1 cellular context compared by ENCODE assay signal in genomic region chr1:6585841-6586240, GRCh38.
TF ChIP-seq lines count a peak whose summit lies in the region.

No MANE protein-coding gene starts in this region.

TF ChIP-seq in GM23338, 12 proteins besides CTCF, POLR2A, EP300 and RAD21 (continued from another document):
- TF ChIP-seq REST (IDR thresholded peaks at IDR 0.05; ENCODE audit: unreplicated experiment), result no peak
- TF ChIP-seq NANOG (IDR thresholded peaks at IDR 0.05; ENCODE audit: borderline replicate concordance), result no peak
- TF ChIP-seq CREB1 (CRISPR knock-in tag; IDR thresholded peaks at IDR 0.05; ENCODE audit: low read depth), result no peak
- no peak for TF ChIP-seq ZNF114 (CRISPR knock-in tag; IDR thresholded peaks at IDR 0.05)
- TF ChIP-seq ZNF462 (CRISPR knock-in tag; IDR thresholded peaks at IDR 0.05), result no peak
- TF ChIP-seq EZH2phosphoT487 (IDR thresholded peaks at IDR 0.05; ENCODE audit: unreplicated experiment), result no peak
- no peak for TF ChIP-seq JUNB (IDR thresholded peaks at IDR 0.05; ENCODE audit: unreplicated experiment)
- TF ChIP-seq ZNF331 (CRISPR knock-in tag; IDR thresholded peaks at IDR 0.05; ENCODE audit: low read depth), result no peak
- TF ChIP-seq EZH2 (IDR thresholded peaks at IDR 0.05; ENCODE audit: low read depth, unreplicated experiment), result no peak
- TF ChIP-seq ETS1 (IDR thresholded peaks at IDR 0.05), result no peak
- no peak for TF ChIP-seq POLR2AphosphoS5 (IDR thresholded peaks at IDR 0.05; ENCODE audit: low read depth)
